16 cellular contexts compared by ENCODE assay signal in genomic region chr16:83830091-83830768, GRCh38. TPM values are rescaled to one million over a fixed set of nuclear protein-coding genes. Genes with fewer than 3 reads are reported as not detected.
DNase-seq lines count a peak whose midpoint lies in the region; ATAC-seq, FAIRE-seq and TF ChIP-seq lines count a peak whose summit lies in the region.
"Had no signal": no experiment of that assay in that cellular context is flagged by ENCODE, and none has a peak within 500 bp of the region (broad histone marks: within the 10 kb centered on the region; RNA-seq: fewer than 3 reads in every experiment).

No MANE protein-coding gene starts in this region.

- no peak overlapping the region for H3K4ac ChIP-seq in neuronal stem cell (ENCODE audit: low read length)

- ATAC-seq in HepG2 (no peak), right lobe of liver (no peak), K562 (peak; percentile 86), left lobe of liver (no peak)
- ATAC-seq: GM12878 had no signal

- H3K79me2 ChIP-seq in HepG2 (ENCODE audit: insufficient read depth, low read length), result no peaks in the 10 kb centered on the region
- H3K79me2 ChIP-seq in K562 (ENCODE audit: control insufficient read depth, insufficient read depth, low read length), result no peaks in the 10 kb centered on the region

- H3K9me1 ChIP-seq in K562 (ENCODE audit: control insufficient read depth, insufficient read depth, low read length), result no peaks in the 10 kb centered on the region

- H3K4me2 ChIP-seq in HepG2 (ENCODE audit: low read depth, low read length) (no peak overlapping the region), K562 (ENCODE audit: insufficient read depth, low read length) (peak overlapping the region; percentile 38), neuronal stem cell (ENCODE audit: insufficient read depth, low read length, poor library complexity, severe bottlenecking) (no peak overlapping the region)
- H3K4me2 ChIP-seq: BLaER1 treated with 17β-estradiol and CSF1 and Interleukin-3, amounts not matched to agents 10 nM and 100 nM had no signal

- TF ChIP-seq CTCF in HepG2 (CRISPR knock-in tag; IDR thresholded peaks at IDR 0.05) (no peak), right lobe of liver (IDR thresholded peaks at IDR 0.05) (no peak), K562 (IDR thresholded peaks at IDR 0.05 in 2 of 3, conservative IDR thresholded peaks at IDR 0.05 in 1 of 3; ENCODE audit: insufficient read depth in 2 of 3, low read depth in 1 of 3, low read length in 3 of 3) (no peak)

- no peak for TF ChIP-seq EP300 in HepG2 (IDR thresholded peaks at IDR 0.05; ENCODE audit: low read depth in 2 of 2, low read length in 2 of 2)
- TF ChIP-seq EP300 in HepG2 (CRISPR knock-in tag; IDR thresholded peaks at IDR 0.05; ENCODE audit: borderline replicate concordance), result no peak
- TF ChIP-seq EP300 in K562 (IDR thresholded peaks at IDR 0.05; ENCODE audit: low read length), result no peak

- peak overlapping the region; percentile 11 for H2BK12ac ChIP-seq in neuronal stem cell (ENCODE audit: low read length)

- no peak for TF ChIP-seq POLR2A in HepG2 (IDR thresholded peaks at IDR 0.05; ENCODE audit: insufficient read depth in 1 of 2, low read depth in 2 of 2, low read length in 2 of 2)
- TF ChIP-seq POLR2A in right lobe of liver (IDR thresholded peaks at IDR 0.05), result no peak
- TF ChIP-seq POLR2A in K562 (conservative IDR thresholded peaks at IDR 0.05), result no peak

- in situ Hi-C loops in HepG2 (cut with HindIII; ENCODE audit: extremely low pct_ligation_motif_present, low pct_unique_long_range_greater_than_20kb), result no loop called here
- in situ Hi-C loops in K562 (cut with MboI), result no loop called here

- H3K27ac ChIP-seq in HepG2 (ENCODE audit: extremely low read length, insufficient read depth, low read length) (no peak overlapping the region), right lobe of liver (no peak overlapping the region), K562 (ENCODE audit: extremely low read depth, low read depth, low read length) (no peak overlapping the region), neuronal stem cell (replicated peaks; ENCODE audit: low read length) (no peak overlapping the region)
- H3K27ac ChIP-seq: BLaER1 treated with 17β-estradiol and CSF1 and Interleukin-3, amounts not matched to agents 10 nM and 100 nM; HL-60 had no signal

- no peak overlapping the region for H2AFZ ChIP-seq in HepG2 (ENCODE audit: low read length)
- H2AFZ ChIP-seq in K562 (ENCODE audit: low read depth, low read length), result 0 out of 2 replicates have a peak overlapping the region, but pooled peaks have one; percentile 40
- H2AFZ ChIP-seq in neuronal stem cell (ENCODE audit: low read length), result no peak overlapping the region

- POLR2A ChIA-PET in HepG2 (lab: Yijun Ruan, JAX) (no interaction called here), K562 (lab: Yijun Ruan, JAX) (interaction anchor here (0.6 to 1.0 kb wide), 2 partner anchors 21 to 30 kb away, joined by 3 to 4 read pairs; no protein-coding TSS in a partner anchor)

- H2AK5ac ChIP-seq in neuronal stem cell (ENCODE audit: low read depth, low read length), result no peak overlapping the region

- no peak for FAIRE-seq in HepG2 (lab: Jason Lieb, UNC)
- FAIRE-seq in K562 (lab: Jason Lieb, UNC), result no peak
- FAIRE-seq: GM12878, GM18507 had no signal

- H3K9ac ChIP-seq in HepG2 (ENCODE audit: insufficient read depth, low read depth, low read length) (no peak overlapping the region), K562 (ENCODE audit: insufficient read depth in 1 of 2, low read depth in 2 of 2, low read length in 2 of 2) (peak overlapping the region in 1 of 2 experiments; percentile 26; a peak in 1 of 4 replicates), neuronal stem cell (ENCODE audit: low read depth, low read length, poor library complexity) (no peak overlapping the region)
- H3K9ac ChIP-seq: BLaER1 treated with 17β-estradiol and CSF1 and Interleukin-3, amounts not matched to agents 10 nM and 100 nM had no signal

- intact Hi-C loops in HepG2 (cut with micrococcal nuclease; ENCODE audit: unreplicated experiment) (no loop called here), right lobe of liver (cut with DNase I) (no loop called here), K562 (cut with micrococcal nuclease) (no loop called here)

- CTCF ChIA-PET in HepG2 (lab: Yijun Ruan, JAX; ENCODE audit: low intra/inter-chr PET ratio, low total read pairs), result no interaction called here
- CTCF ChIA-PET in K562 (lab: Yijun Ruan, JAX; ENCODE audit: low intra/inter-chr PET ratio), result no interaction called here

- H3K23ac ChIP-seq in neuronal stem cell (ENCODE audit: low read depth, low read length, poor library complexity), result peak overlapping the region; percentile 76

- DNase-seq in HepG2 (ENCODE audit: low spot score), result no peak
- DNase-seq in right lobe of liver, result no peak
- peak; percentile 64 to 87 (median 82) for DNase-seq in K562 (ENCODE audit: extremely low read depth in 1 of 4, low spot score in 3 of 4)
- no peak for DNase-seq in neuronal stem cell (ENCODE audit: low spot score)
- no peak for DNase-seq in SKM-1 (lab: John Stamatoyannopoulos, UW; ENCODE audit: unreplicated experiment)
- DNase-seq in activated CD8-positive, alpha-beta memory T cell treated with anti-CD3 and anti-CD28 coated beads for 24 hours, result no peak
- DNase-seq in left lobe of liver (ENCODE audit: low spot score), result no peak
- DNase-seq: ACHN; CD4-positive, CD25-positive, alpha-beta regulatory T cell; DMS79; Karpas-422 had no signal

- TF ChIP-seq RAD21 in HepG2 (CRISPR knock-in tag; IDR thresholded peaks at IDR 0.05) (no peak), K562 (CRISPR knock-in tag; conservative IDR thresholded peaks at IDR 0.05 in 1 of 2, IDR thresholded peaks at IDR 0.05 in 1 of 2) (no peak)

- no peaks in the 10 kb centered on the region for H3K9me3 ChIP-seq in HepG2 (ENCODE audit: low read length)
- H3K9me3 ChIP-seq in right lobe of liver, result no peaks in the 10 kb centered on the region
- no peaks in the 10 kb centered on the region for H3K9me3 ChIP-seq in K562 (replicated peaks; ENCODE audit: control insufficient read depth, insufficient read depth, low read depth, low read length)
- H3K9me3 ChIP-seq in neuronal stem cell (replicated peaks in 1 of 2; ENCODE audit: control insufficient read depth in 2 of 2, insufficient read depth in 1 of 2, low read depth in 1 of 2, low read length in 2 of 2), result peaks cover 0 to 17% of the 10 kb centered on the region in 2 donors
- H3K9me3 ChIP-seq: HAP-1 had no signal

- no peak overlapping the region for H2BK5ac ChIP-seq in neuronal stem cell (ENCODE audit: low read length)

- no peak overlapping the region for H2BK15ac ChIP-seq in neuronal stem cell (ENCODE audit: low read length)

- H3K36me3 ChIP-seq in HepG2 (replicated peaks in 1 of 2; ENCODE audit: control insufficient read depth in 1 of 2, insufficient read depth in 2 of 2, low read length in 2 of 2), result no peaks in the 10 kb centered on the region
- H3K36me3 ChIP-seq in right lobe of liver, result no peaks in the 10 kb centered on the region
- H3K36me3 ChIP-seq in K562 (ENCODE audit: control insufficient read depth, insufficient read depth, low read length), result no peaks in the 10 kb centered on the region
- no peaks in the 10 kb centered on the region for H3K36me3 ChIP-seq in neuronal stem cell (replicated peaks in 1 of 2; ENCODE audit: control insufficient read depth in 2 of 2, insufficient read depth in 2 of 2, low read length in 2 of 2)
- H3K36me3 ChIP-seq: BLaER1 treated with 17β-estradiol and CSF1 and Interleukin-3, amounts not matched to agents 10 nM and 100 nM; HAP-1 had no signal

- H4K8ac ChIP-seq in neuronal stem cell (ENCODE audit: low read depth, low read length), result no peak overlapping the region

- H3K79me1 ChIP-seq in neuronal stem cell (ENCODE audit: low read depth, low read length), result no peaks in the 10 kb centered on the region

- H4K20me1 ChIP-seq in HepG2 (ENCODE audit: insufficient read depth, low read length) (no peaks in the 10 kb centered on the region), K562 (replicated peaks; ENCODE audit: control insufficient read depth, insufficient read depth, low read length) (peaks cover 4% of the 10 kb centered on the region; the same call in 1 of the 2 replicates)
- H4K20me1 ChIP-seq: BLaER1 treated with 17β-estradiol and CSF1 and Interleukin-3, amounts not matched to agents 10 nM and 100 nM had no signal

- H4K91ac ChIP-seq in neuronal stem cell (ENCODE audit: low read depth, low read length, poor library complexity), result no peak overlapping the region

- 26% methylated on average over 19 of the region's 33 CpGs for WGBS in HepG2 (ENCODE audit: low lambda C conversion rate)
- 72% methylated on average over 22 of the region's 33 CpGs for WGBS in right lobe of liver (ENCODE audit: insufficient coverage, low coverage, low lambda C conversion rate, missing lambda C conversion rate)
- 12% methylated on average over 33 of the region's 33 CpGs for WGBS in K562 (ENCODE audit: insufficient coverage, low coverage, missing lambda C conversion rate)
- no CpG with 5 or more reads among the region's 33 CpGs for WGBS in neuronal stem cell (ENCODE audit: extremely low coverage in 2 of 2, insufficient read length in 2 of 2, insufficient replicate concordance in 1 of 2), 2 donors

- H3K4me3 ChIP-seq in HepG2 (replicated peaks in 1 of 3; ENCODE audit: insufficient read depth in 1 of 3, low read depth in 2 of 3, low read length in 3 of 3) (no peak overlapping the region), right lobe of liver (no peak overlapping the region), K562 (no peak overlapping the region), neuronal stem cell (ENCODE audit: low read length in 2 of 2) (no peak overlapping the region)
- H3K4me3 ChIP-seq: BLaER1 treated with 17β-estradiol and CSF1 and Interleukin-3, amounts not matched to agents 10 nM and 100 nM; GM12878; HAP-1 had no signal

- no TSS peak for BruUV-seq in HepG2 (replicated peaks; lab: Mats Ljungman, UMichigan)
- no TSS peak for BruUV-seq in K562 (replicated peaks; lab: Mats Ljungman, UMichigan)

- peak overlapping the region; percentile 3 for H3K14ac ChIP-seq in neuronal stem cell (ENCODE audit: low read length)

- H3K18ac ChIP-seq in neuronal stem cell (ENCODE audit: low read length), result no peak overlapping the region

- 0 out of 2 replicates have a peak, but pooled peaks cover 5% of the 10 kb centered on the region for H3K4me1 ChIP-seq in HepG2 (ENCODE audit: insufficient read depth, low read length)
- H3K4me1 ChIP-seq in right lobe of liver, result peaks cover 0 to 2% (median 0%) of the 10 kb centered on the region in 4 donors
- H3K4me1 ChIP-seq in K562 (replicated peaks in 1 of 2; ENCODE audit: control insufficient read depth in 2 of 2, insufficient read depth in 2 of 2, low read length in 2 of 2), result peaks cover 0 to 7% of the 10 kb centered on the region in 2 experiments; a peak in 3 of 5 replicates
- H3K4me1 ChIP-seq in neuronal stem cell (ENCODE audit: control insufficient read depth in 2 of 2, insufficient read depth in 1 of 2, low read depth in 1 of 2, low read length in 2 of 2), result peaks cover 0 to 1% of the 10 kb centered on the region in 2 donors

- H2BK120ac ChIP-seq in neuronal stem cell (ENCODE audit: low read depth, low read length), result no peak overlapping the region

- H3K27me3 ChIP-seq in HepG2 (ENCODE audit: control insufficient read depth in 1 of 2, insufficient read depth in 2 of 2, low read length in 2 of 2), result peaks cover 5 to 50% of the 10 kb centered on the region in 2 experiments; a peak in 4 of 5 replicates
- no peaks in the 10 kb centered on the region for H3K27me3 ChIP-seq in right lobe of liver
- peaks cover 36 to 62% of the 10 kb centered on the region in 2 experiments for H3K27me3 ChIP-seq in K562 (ENCODE audit: control insufficient read depth in 2 of 2, insufficient read depth in 2 of 2, low read length in 2 of 2)
- H3K27me3 ChIP-seq in neuronal stem cell (ENCODE audit: control insufficient read depth in 3 of 3, insufficient read depth in 3 of 3, low read depth in 1 of 3, low read length in 3 of 3), result no peaks in the 10 kb centered on the region
- H3K27me3 ChIP-seq: BLaER1 treated with 17β-estradiol and CSF1 and Interleukin-3, amounts not matched to agents 10 nM and 100 nM had no signal

RNA-seq across cellular contexts. Expression of gene HSBP1, which starts 22.5 kb away (rescaled TPM):
- 292 and 469 TPM in 2 replicates for total RNA-seq in HepG2 (2016; rRNA removed; fragmentation: Illumina TruSeq; extraction: Trizol)
- total RNA-seq in HepG2 (2016; cell fraction: cytosol; rRNA removed; fragmentation: Illumina TruSeq; extraction: Trizol; ENCODE audit: low read depth), result 90.0 and 120 TPM in 2 replicates
- 306 and 489 TPM in 2 replicates for total RNA-seq in HepG2 (2016; cell fraction: insoluble cytoplasmic fraction; rRNA removed; fragmentation: Illumina TruSeq; extraction: Trizol)
- 174 and 189 TPM in 2 replicates for total RNA-seq in HepG2 (2016; cell fraction: membrane; rRNA removed; fragmentation: Illumina TruSeq; extraction: Trizol)
- 120 and 128 TPM in 2 replicates for total RNA-seq in HepG2 (2016; cell fraction: nucleus; rRNA removed; fragmentation: Illumina TruSeq; extraction: Trizol)
- 209 and 249 TPM in 2 replicates for polyA plus RNA-seq in HepG2 (2011; rRNA removed)
- 65.8 and 77.6 TPM in 2 replicates for polyA plus RNA-seq in HepG2 (2011; cell fraction: cytosol; rRNA removed)
- 38.6 and 45.2 TPM in 2 replicates for polyA plus RNA-seq in HepG2 (2011; cell fraction: nucleus; rRNA removed)
- polyA plus RNA-seq in HepG2 (2012), result 219 and 268 TPM in 2 replicates
- polyA plus RNA-seq in HepG2 (2016; cell fraction: cytosol; fragmentation: Illumina TruSeq; extraction: Trizol; ENCODE audit: low read depth), result 132 and 186 TPM in 2 replicates
- polyA plus RNA-seq in HepG2 (2016; cell fraction: insoluble cytoplasmic fraction; fragmentation: Illumina TruSeq; extraction: Trizol; ENCODE audit: low read depth), result 432 and 474 TPM in 2 replicates
- polyA plus RNA-seq in HepG2 (2016; cell fraction: membrane; fragmentation: Illumina TruSeq; extraction: Trizol; ENCODE audit: low read depth), result 169 and 214 TPM in 2 replicates
- polyA plus RNA-seq in HepG2 (2016; cell fraction: nucleus; fragmentation: Illumina TruSeq; extraction: Trizol; ENCODE audit: insufficient read depth, low read depth), result 174 and 214 TPM in 2 replicates
- polyA minus RNA-seq in HepG2 (2011; rRNA and poly(A)+ RNA removed; ENCODE audit: low replicate concordance), result 34.2 and 39.9 TPM in 2 replicates
- polyA minus RNA-seq in HepG2 (2011; cell fraction: cytosol; rRNA and poly(A)+ RNA removed), result 36.2 and 37.8 TPM in 2 replicates
- 26.5 and 28.5 TPM in 2 replicates for polyA minus RNA-seq in HepG2 (2011; cell fraction: nucleus; rRNA and poly(A)+ RNA removed)
- 10 to 100 TPM in 4 of 6 experiments, 1 to 10 TPM in 2; 5.6 to 46.2 (median 35.2) TPM for total RNA-seq in right lobe of liver
- 20.4 and 22.1 TPM in 2 replicates for total RNA-seq in K562 (2011; cell fraction: chromatin; rRNA removed; ENCODE audit: low replicate concordance)
- 17.9 and 20.3 TPM in 2 replicates for total RNA-seq in K562 (2011; cell fraction: nucleolus; rRNA removed)
- total RNA-seq in K562 (2011; cell fraction: nucleoplasm; rRNA removed), result 19.2 and 31.9 TPM in 2 replicates
- total RNA-seq in K562 (2014; rRNA removed), result 180 and 218 TPM in 2 replicates
- 157 and 161 TPM in 2 replicates for total RNA-seq in K562 (2014; rRNA removed; fragmentation: Illumina TruSeq; extraction: Trizol)
- total RNA-seq in K562 (2015; rRNA removed; fragmentation: Illumina TruSeq; extraction: Trizol), result 152 and 172 TPM in 2 replicates
- 156 and 175 TPM in 2 replicates for total RNA-seq in K562 (2021)
- 191 and 257 TPM in 2 replicates for polyA plus RNA-seq in K562 (2011; rRNA removed)
- 49.3 and 72.5 TPM in 2 replicates for polyA plus RNA-seq in K562 (2011; cell fraction: cytosol; rRNA removed)
- polyA plus RNA-seq in K562 (2011; cell fraction: nucleus; rRNA removed), result 61.5 and 101 TPM in 2 replicates
- 147 and 385 TPM in 2 replicates for polyA plus RNA-seq in K562 (2012)
- polyA plus RNA-seq in K562 (2014; fragmentation: Illumina TruSeq; extraction: Trizol), result 84.9 and 112 TPM in 2 replicates
- 100 to 1,000 TPM; 619 to 677 TPM for polyA plus RNA-seq in K562 (2014; fragmentation: Nextera tagmentation; extraction: Ambion mirVana)
- polyA plus RNA-seq in K562 (2014; rRNA removed), result 204 and 301 TPM in 2 replicates
- 137 and 158 TPM in 2 replicates for polyA minus RNA-seq in K562 (2011; rRNA and poly(A)+ RNA removed)
- polyA minus RNA-seq in K562 (2011; cell fraction: cytosol; rRNA and poly(A)+ RNA removed), result 30.6 and 37.9 TPM in 2 replicates
- 15.1 and 25.3 TPM in 2 replicates for polyA minus RNA-seq in K562 (2011; cell fraction: nucleus; rRNA and poly(A)+ RNA removed)
- polyA plus RNA-seq in neuronal stem cell (2013, experiment 1 of 2), result 276 TPM
- 269 TPM for polyA plus RNA-seq in neuronal stem cell (2013, experiment 2 of 2)
- total RNA-seq in left lobe of liver, result 31.9 TPM

Comparison
In these comparisons a context has a peak if more than half of its experiments do, and no peak if none do; other contexts are left out.
1. DNase-seq: peak in K562 (4 of 4); none in HepG2 (single experiment), right lobe of liver (0 of 3), neuronal stem cell (single experiment), SKM-1 (single experiment), activated CD8-positive, alpha-beta memory T cell treated with anti-CD3 and anti-CD28 coated beads for 24 hours (single experiment) and left lobe of liver (single experiment).
2. Of the 241 proteins assayed by ChIP-seq in both HepG2 and K562: peak only in HepG2: none; only in K562: MAX, RAD51 and TFE3; in both: NFYB; in neither: 234; mixed calls (peak in some experiments, not most) for 3.